In genomic region chr9:124040935-124041816, GRCh38 we compare ENCODE assay signal across 8 cellular contexts. TPM values are rescaled to one million over a fixed set of nuclear protein-coding genes. Genes with fewer than 3 reads are reported as not detected.
A peak's percentile ranks its signal among the peaks of the same experiment; 100 is the strongest.
DNase-seq lines count a peak whose midpoint lies in the region; ATAC-seq and TF ChIP-seq lines count a peak whose summit lies in the region.

No MANE protein-coding gene starts in this region.

- H3K9me3 ChIP-seq in sigmoid colon: no peaks in the 10 kb centered on the region

- no peaks in the 10 kb centered on the region for H3K36me3 ChIP-seq in sigmoid colon

- H3K9me3 Mint-ChIP-seq in activated naive CD4-positive, alpha-beta T cell treated with anti-CD3 and anti-CD28 coated beads, Interleukin-2, amount 50 U/mL, for 72 hours: no peaks in the 10 kb centered on the region

- DNase-seq in NCI-H2227 (lab: John Stamatoyannopoulos, UW; ENCODE audit: unreplicated experiment) (peak; percentile 48), NCI-H2227 treated with DMSO at 0.1 percent for 48 hours (lab: John Stamatoyannopoulos, UW) (no peak), NCI-H774 (lab: John Stamatoyannopoulos, UW) (peak; percentile 55), hepatic stellate cell (ENCODE audit: low spot score) (peak; percentile 80), sigmoid colon (no peak)
- peak in 1 of 2 donors; percentile 70 for DNase-seq in activated naive CD4-positive, alpha-beta T cell treated with anti-CD3 and anti-CD28 coated beads, Interleukin-2, amount 50 U/mL, for 72 hours (ENCODE audit: low spot score in 2 of 2)

- H3K27me3 ChIP-seq in sigmoid colon: peaks cover 4 to 95% (median 66%) of the 10 kb centered on the region in 3 donors

- peak overlapping the region in 3 of 4 donors; percentile 26 to 52 (median 50) for H3K4me3 ChIP-seq in sigmoid colon

- H3K36me3 Mint-ChIP-seq in activated naive CD4-positive, alpha-beta T cell treated with anti-CD3 and anti-CD28 coated beads, Interleukin-2, amount 50 U/mL, for 72 hours: no peaks in the 10 kb centered on the region

- peak; percentile 52 to 98 (median 76) for TF ChIP-seq CTCF in sigmoid colon (IDR thresholded peaks at IDR 0.05)

- no peak overlapping the region for H3K27ac ChIP-seq in sigmoid colon

- no peak for TF ChIP-seq EP300 in sigmoid colon (IDR thresholded peaks at IDR 0.05)

- ATAC-seq in activated naive CD4-positive, alpha-beta T cell treated with anti-CD3 and anti-CD28 coated beads, Interleukin-2, amount 50 U/mL, for 72 hours: peak; percentile 57 to 61
- ATAC-seq in HG02938 (IDR thresholded peaks at IDR 0.05; ENCODE audit: unreplicated experiment): no peak
- ATAC-seq in HG03460 (IDR thresholded peaks at IDR 0.05; ENCODE audit: unreplicated experiment): no peak

- H3K27ac Mint-ChIP-seq in activated naive CD4-positive, alpha-beta T cell treated with anti-CD3 and anti-CD28 coated beads, Interleukin-2, amount 50 U/mL, for 72 hours: no peak overlapping the region

- H3K4me1 ChIP-seq in sigmoid colon: peaks cover 0 to 26% (median 24%) of the 10 kb centered on the region in 4 donors

- intact Hi-C loops in sigmoid colon (cut with DNase I): loop anchor here (2.0 to 5.0 kb wide), 3 partner anchors 316 to 639 kb away; no protein-coding TSS in a partner anchor

- WGBS in sigmoid colon, 2 donors: 7 to 9% methylated on average over 55 of the region's 55 CpGs

- no peak for TF ChIP-seq POLR2A in sigmoid colon (IDR thresholded peaks at IDR 0.05)

RNA-seq across cellular contexts. Expression of gene LHX2, which starts 29.6 kb away (rescaled TPM):
- not detected for total RNA-seq in activated naive CD4-positive, alpha-beta T cell treated with anti-CD3 and anti-CD28 coated beads, Interleukin-2, amount 50 U/mL, for 72 hours
- 1 to 10 TPM in 1 of 4 donors, not detected in 3; 3.3 TPM for total RNA-seq in sigmoid colon
- not detected for polyA plus RNA-seq in sigmoid colon

Comparison
In these comparisons a context has a peak if more than half of its experiments do, and no peak if none do; other contexts are left out.
1. DNase-seq: peak in NCI-H2227 (single experiment), NCI-H774 (single experiment) and hepatic stellate cell (single experiment); none in NCI-H2227 treated with DMSO at 0.1 percent for 48 hours (single experiment) and sigmoid colon (single experiment).
2. ATAC-seq: peak in activated naive CD4-positive, alpha-beta T cell treated with anti-CD3 and anti-CD28 coated beads, Interleukin-2, amount 50 U/mL, for 72 hours (2 of 2); none in HG02938 (single experiment) and HG03460 (single experiment).